ENCODE assay signal across 29 cellular contexts in the genomic region with DNA sequence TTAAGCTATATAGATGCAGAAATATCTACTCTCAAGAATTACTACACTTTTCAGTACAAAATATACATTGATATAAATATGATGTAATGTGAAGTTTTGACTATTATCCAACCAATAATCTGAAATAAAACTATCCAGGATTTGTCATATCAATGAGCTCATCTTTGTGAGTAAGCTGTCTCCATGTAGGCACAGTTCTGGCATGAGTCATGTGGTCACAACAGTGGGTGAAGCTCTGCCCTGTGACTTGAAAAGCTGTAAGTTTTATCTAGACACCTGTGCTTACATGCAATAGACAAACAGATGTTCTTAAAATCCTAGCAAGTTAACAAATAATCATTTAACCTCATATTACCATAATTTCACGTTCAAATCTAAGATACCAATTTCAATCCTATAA.
A peak's percentile ranks its signal among the peaks of the same experiment; 100 is the strongest.
DNase-seq lines count a peak whose midpoint lies in the region; ATAC-seq and TF ChIP-seq lines count a peak whose summit lies in the region.
"Had no signal": no experiment of that assay in that cellular context is flagged by ENCODE, and none has a peak within 500 bp of the region (broad histone marks: within the 10 kb centered on the region; RNA-seq: fewer than 3 reads in every experiment).

No MANE protein-coding gene starts in this region.

- no peaks in the 10 kb centered on the region for H3K4me1 Mint-ChIP-seq in progenitor cell of endocrine pancreas (ENCODE audit: low read depth)
- H3K4me1 Mint-ChIP-seq: CD4-positive, alpha-beta memory T cell; IgD-negative memory B cell had no signal

- no peaks in the 10 kb centered on the region for H3K27me3 Mint-ChIP-seq in progenitor cell of endocrine pancreas
- H3K27me3 Mint-ChIP-seq: CD4-positive, alpha-beta memory T cell; IgD-negative memory B cell had no signal

- in situ Hi-C loops in ACHN (cut with HindIII; ENCODE audit: low pct_ligation_motif_present, low pct_unique_long_range_greater_than_20kb, low sequenced_read_pairs), result no loop called here

- H3K27me3 ChIP-seq in foreskin keratinocyte, result no peaks in the 10 kb centered on the region
- H3K27me3 ChIP-seq: Peyer's patch had no signal

- H3K36me3 Mint-ChIP-seq in progenitor cell of endocrine pancreas (ENCODE audit: insufficient read depth), result no peaks in the 10 kb centered on the region
- H3K36me3 Mint-ChIP-seq: CD4-positive, alpha-beta memory T cell; IgD-negative memory B cell had no signal

- H3K9me3 Mint-ChIP-seq in progenitor cell of endocrine pancreas (ENCODE audit: low read depth), result no peaks in the 10 kb centered on the region

- DNase-seq in ACHN (peak; percentile 2), HS-5 (ENCODE audit: low read depth) (peak; percentile 34), SW480 (ENCODE audit: low spot score) (peak; percentile 0), foreskin keratinocyte (peak in 1 of 2 donors; percentile 44), 8988T (no peak), progenitor cell of endocrine pancreas (ENCODE audit: low spot score, unreplicated experiment) (no peak), GM20000 (ENCODE audit: low spot score) (no peak)
- DNase-seq: C1 segment of cervical spinal cord, COR-L47, DMS79 treated with DMSO at 0.1 percent for 48 hours, GF-D8, GOT3, HFFc6, NCI-H1092, NCI-H1417 treated with DMSO at 0.1 percent for 48 hours, NCI-H1694 treated with DMSO at 0.1 percent for 48 hours, NCI-H2081 treated with DMSO at 0.1 percent for 48 hours, NCI-H2171, NCI-H226, NCI-H510A, NCI-H69, Peyer's patch, SK-N-SH, SW 1271 had no signal

- H3K27ac Mint-ChIP-seq in progenitor cell of endocrine pancreas, result no peak overlapping the region
- H3K27ac Mint-ChIP-seq: CD4-positive, alpha-beta memory T cell; HFFc6; IgD-negative memory B cell had no signal

- no peak overlapping the region for H3K27ac ChIP-seq in foreskin keratinocyte
- H3K27ac ChIP-seq: A549, KMS-11, Peyer's patch had no signal

- peak; percentile 49 for ATAC-seq in foreskin keratinocyte
- ATAC-seq: A549 had no signal

- no peaks in the 10 kb centered on the region for H3K4me1 ChIP-seq in foreskin keratinocyte
- H3K4me1 ChIP-seq: A549, HAP-1, Peyer's patch had no signal

- TF ChIP-seq CTCF in foreskin keratinocyte (conservative IDR thresholded peaks at IDR 0.05) (no peak), progenitor cell of endocrine pancreas (IDR thresholded peaks at IDR 0.05; ENCODE audit: unreplicated experiment) (no peak), GM20000 (IDR thresholded peaks at IDR 0.05; ENCODE audit: extremely low read depth, missing control alignments) (no peak)

- H3K4me3 Mint-ChIP-seq in progenitor cell of endocrine pancreas (ENCODE audit: low read depth), result no peak overlapping the region
- H3K4me3 Mint-ChIP-seq: CD4-positive, alpha-beta memory T cell; HFFc6; IgD-negative memory B cell had no signal

Comparison
In these comparisons a context has a peak if more than half of its experiments do, and no peak if none do; other contexts are left out.
1. DNase-seq: peak in ACHN (single experiment), HS-5 (single experiment) and SW480 (single experiment); none in 8988T (single experiment), progenitor cell of endocrine pancreas (single experiment) and GM20000 (single experiment).